In genomic region chr4:165112258-165113156, GRCh38 we compare ENCODE assay signal across 8 cellular contexts. TPM values are rescaled to one million over a fixed set of nuclear protein-coding genes. Genes with fewer than 3 reads are reported as not detected.
A peak's percentile ranks its signal among the peaks of the same experiment; 100 is the strongest.
DNase-seq lines count a peak whose midpoint lies in the region; ATAC-seq and TF ChIP-seq lines count a peak whose summit lies in the region.

Gene TMEM192 (minus strand): TSS chr4:165112860. CDS start chr4:165112773, 87 bp downstream.

- H3K36me3 Mint-ChIP-seq in CD4-positive, alpha-beta T cell (ENCODE audit: low read depth), result peaks cover 10% of the 10 kb centered on the region
- H3K36me3 Mint-ChIP-seq in activated CD8-positive, alpha-beta T cell treated with anti-CD3 and anti-CD28 coated beads, Interleukin-2, amount 10 ng/mL, durations not matched to agents 7 days and 5 days (ENCODE audit: low read depth), result peaks cover 2% of the 10 kb centered on the region

- H3K4me1 ChIP-seq in ectodermal cell (ENCODE audit: control insufficient read depth, insufficient read depth, low read length) (no peaks in the 10 kb centered on the region), lower lobe of right lung (peaks cover 14% of the 10 kb centered on the region)

- peaks cover 27% of the 10 kb centered on the region for H3K4me1 Mint-ChIP-seq in CD4-positive, alpha-beta T cell (ENCODE audit: low read depth)
- H3K4me1 Mint-ChIP-seq in activated CD8-positive, alpha-beta T cell treated with anti-CD3 and anti-CD28 coated beads, Interleukin-2, amount 10 ng/mL, durations not matched to agents 7 days and 5 days (ENCODE audit: low read depth), result peaks cover 20% of the 10 kb centered on the region

- H3K4me3 ChIP-seq in ectodermal cell (ENCODE audit: insufficient read depth, low read depth, low read length), result peak within 1 kb of the TSS; percentile 71
- peak within 1 kb of the TSS; percentile 96 for H3K4me3 ChIP-seq in lower lobe of right lung

- H3K4me3 Mint-ChIP-seq in CD4-positive, alpha-beta T cell, result peak within 1 kb of the TSS; percentile 93
- H3K4me3 Mint-ChIP-seq in activated CD8-positive, alpha-beta T cell treated with anti-CD3 and anti-CD28 coated beads, Interleukin-2, amount 10 ng/mL, durations not matched to agents 7 days and 5 days, result peak within 1 kb of the TSS; percentile 93

- TF ChIP-seq CTCF in CD4-positive, alpha-beta T cell (IDR thresholded peaks at IDR 0.05), result no peak
- peak; percentile 47 for TF ChIP-seq CTCF in lower lobe of right lung (IDR thresholded peaks at IDR 0.05)

- H3K9me3 Mint-ChIP-seq in CD4-positive, alpha-beta T cell, result no peaks in the 10 kb centered on the region
- no peaks in the 10 kb centered on the region for H3K9me3 Mint-ChIP-seq in activated CD8-positive, alpha-beta T cell treated with anti-CD3 and anti-CD28 coated beads, Interleukin-2, amount 10 ng/mL, durations not matched to agents 7 days and 5 days (ENCODE audit: insufficient read depth)

- H3K27me3 ChIP-seq in CD4-positive, alpha-beta T cell (ENCODE audit: control insufficient read depth, insufficient read depth, low read length), result no peaks in the 10 kb centered on the region
- H3K27me3 ChIP-seq in ectodermal cell (ENCODE audit: control insufficient read depth, insufficient read depth, low read length, poor library complexity, severe bottlenecking) (no peaks in the 10 kb centered on the region), lower lobe of right lung (ENCODE audit: low read depth) (no peaks in the 10 kb centered on the region)

- intact Hi-C loops in CD4-positive, alpha-beta T cell (cut with DNase I, micrococcal nuclease), result loop anchor here (2.0 to 10.0 kb wide), 2 partner anchors 158 to 214 kb away; partner anchors contain the start of gene MSMO1 (in 1 of the 2)
- intact Hi-C loops in lower lobe of right lung (cut with DNase I), result no loop called here

- peak; percentile 97 for ATAC-seq in CD4-positive, alpha-beta T cell (ENCODE audit: poor library complexity)
- ATAC-seq in GM19397 (IDR thresholded peaks at IDR 0.05; ENCODE audit: unreplicated experiment), result peak; percentile 96
- peak; percentile 98 for ATAC-seq in HG03571 (IDR thresholded peaks at IDR 0.05; ENCODE audit: unreplicated experiment)
- ATAC-seq in activated CD8-positive, alpha-beta T cell treated with anti-CD3 and anti-CD28 coated beads, Interleukin-2, amount 10 ng/mL, durations not matched to agents 7 days and 5 days, result peak; percentile 98
- ATAC-seq in lower lobe of right lung, result peak; percentile 100

- peak within 1 kb of the TSS; percentile 84 for H3K27ac Mint-ChIP-seq in CD4-positive, alpha-beta T cell
- peak within 1 kb of the TSS; percentile 93 for H3K27ac Mint-ChIP-seq in activated CD8-positive, alpha-beta T cell treated with anti-CD3 and anti-CD28 coated beads, Interleukin-2, amount 10 ng/mL, durations not matched to agents 7 days and 5 days

- peak within 1 kb of the TSS; percentile 50 for H3K27ac ChIP-seq in CD4-positive, alpha-beta T cell (ENCODE audit: low read depth, low read length)
- peak within 1 kb of the TSS; percentile 73 for H3K27ac ChIP-seq in ectodermal cell (ENCODE audit: insufficient read depth, low read depth, low read length, poor library complexity, severe bottlenecking)
- H3K27ac ChIP-seq in lower lobe of right lung, result peak within 1 kb of the TSS; percentile 91

- 0% methylated on average over 73 of the region's 73 CpGs for WGBS in ectodermal cell, 2 experiments

- DNase-seq in CD4-positive, alpha-beta T cell, result peak; percentile 84 to 93 (median 88)
- DNase-seq in NCI-H774 (lab: John Stamatoyannopoulos, UW), result peak; percentile 72
- DNase-seq in activated CD8-positive, alpha-beta T cell treated with anti-CD3 and anti-CD28 coated beads, Interleukin-2, amount 10 ng/mL, durations not matched to agents 7 days and 5 days, result peak; percentile 93
- DNase-seq in lower lobe of right lung, result peak; percentile 94
- peak; percentile 83 to 90 (median 87) for DNase-seq in stimulated activated CD4-positive, alpha-beta T cell treated with anti-CD3 and anti-CD28 coated beads, TNF-alpha, amount 100 ng/mL, for 24 hours (ENCODE audit: low read depth in 3 of 3)

- POLR2A ChIA-PET in CD4-positive, alpha-beta T cell (lab: Charles Lee), result interaction anchor here (0.5 to 2.1 kb wide), 9 partner anchors 8 to 1618 kb away, joined by 3 to 25 read pairs (median 4); partner anchors contain the start of genes MSMO1 and TMA16
- POLR2A ChIA-PET in activated CD8-positive, alpha-beta T cell treated with anti-CD3 and anti-CD28 coated beads, Interleukin-2, amount 10 ng/mL, durations not matched to agents 7 days and 5 days (lab: Charles Lee), result interaction anchor here (0.5 to 0.6 kb wide), 2 partner anchors 234 to 236 kb away, joined by 3 read pairs; no protein-coding TSS in a partner anchor

- H3K9me3 ChIP-seq in CD4-positive, alpha-beta T cell (ENCODE audit: control insufficient read depth, low read length), result no peaks in the 10 kb centered on the region
- no peaks in the 10 kb centered on the region for H3K9me3 ChIP-seq in ectodermal cell (ENCODE audit: control insufficient read depth, low read length)
- H3K9me3 ChIP-seq in lower lobe of right lung, result no peaks in the 10 kb centered on the region

- no peaks in the 10 kb centered on the region for H3K27me3 Mint-ChIP-seq in CD4-positive, alpha-beta T cell
- peaks cover 4% of the 10 kb centered on the region for H3K27me3 Mint-ChIP-seq in activated CD8-positive, alpha-beta T cell treated with anti-CD3 and anti-CD28 coated beads, Interleukin-2, amount 10 ng/mL, durations not matched to agents 7 days and 5 days (ENCODE audit: low read depth)

- H3K36me3 ChIP-seq in ectodermal cell (ENCODE audit: control insufficient read depth, insufficient read depth, low read length) (no peaks in the 10 kb centered on the region), lower lobe of right lung (no peaks in the 10 kb centered on the region)

- CTCF ChIA-PET in CD4-positive, alpha-beta T cell (lab: Charles Lee), result interaction anchor here (0.6 to 2.3 kb wide), 8 partner anchors 10 to 1562 kb away, joined by 3 to 14 read pairs (median 5); partner anchors contain the start of gene KLHL2
- CTCF ChIA-PET in activated CD8-positive, alpha-beta T cell treated with anti-CD3 and anti-CD28 coated beads, Interleukin-2, amount 10 ng/mL, durations not matched to agents 7 days and 5 days (lab: Charles Lee), result interaction anchor here (0.6 to 3.8 kb wide), 39 partner anchors 9 to 381 kb away, joined by 3 to 39 read pairs (median 5); partner anchors contain the start of genes CPE and MSMO1

RNA-seq across cellular contexts. Expression of gene TMEM192, which starts in this region (rescaled TPM):
- total RNA-seq in CD4-positive, alpha-beta T cell, result 1 to 10 TPM; 4.6 to 4.7 TPM
- 1 to 10 TPM; 6.7 to 8.4 TPM for total RNA-seq in activated CD8-positive, alpha-beta T cell treated with anti-CD3 and anti-CD28 coated beads, Interleukin-2, amount 10 ng/mL, durations not matched to agents 7 days and 5 days
- polyA plus RNA-seq in ectodermal cell (2013, experiment 1 of 4), result 17.2 TPM
- 15.8 TPM for polyA plus RNA-seq in ectodermal cell (2013, experiment 2 of 4)
- polyA plus RNA-seq in ectodermal cell (2013, experiment 3 of 4), result 12.6 TPM
- polyA plus RNA-seq in ectodermal cell (2013, experiment 4 of 4), result 13.1 TPM
- total RNA-seq in lower lobe of right lung, result 23.3 TPM

Comparison
In these comparisons a context has a peak if more than half of its experiments do, and no peak if none do; other contexts are left out.
1. Peak in every context shown above with its lines: DNase-seq, ATAC-seq, H3K4me3 ChIP-seq and H3K27ac ChIP-seq.